19 cellular contexts compared by ENCODE assay signal in the genomic region with DNA sequence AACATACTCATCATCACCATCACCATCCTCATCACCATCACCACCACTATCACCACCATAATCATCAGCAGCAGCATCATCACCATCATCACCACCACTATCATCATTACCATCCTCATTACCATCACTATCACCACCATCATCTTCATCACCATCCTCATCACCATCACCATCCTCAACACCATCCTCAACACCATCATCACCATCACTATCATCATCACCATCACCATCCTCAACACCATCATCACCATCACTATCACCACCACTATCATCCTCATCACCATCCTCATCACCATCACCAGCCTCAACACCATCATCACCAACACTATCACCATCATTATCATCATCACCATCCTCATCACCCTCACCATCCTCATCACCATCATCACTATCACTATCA. TPM values are rescaled to one million over a fixed set of nuclear protein-coding genes. Genes with fewer than 3 reads are reported as not detected.
DNase-seq lines count a peak whose midpoint lies in the region; ATAC-seq, FAIRE-seq and TF ChIP-seq lines count a peak whose summit lies in the region.
"Had no signal": no experiment of that assay in that cellular context is flagged by ENCODE, and none has a peak within 500 bp of the region (broad histone marks: within the 10 kb centered on the region; RNA-seq: fewer than 3 reads in every experiment).

No MANE protein-coding gene starts in this region.

- POLR2A ChIA-PET in K562 (lab: Yijun Ruan, JAX) = no interaction called here

- H3K9me3 ChIP-seq in H9 (ENCODE audit: control insufficient read depth, low read depth, low read length) (no peaks in the 10 kb centered on the region), K562 (replicated peaks; ENCODE audit: control insufficient read depth, insufficient read depth, low read depth, low read length) (no peaks in the 10 kb centered on the region)
- H3K9me3 ChIP-seq: BE2C had no signal

- no peak overlapping the region for H2BK12ac ChIP-seq in H9 (ENCODE audit: insufficient read length, low read depth, low read length)

- H3K4me1 ChIP-seq in H9 (ENCODE audit: insufficient read depth, low read length) (no peaks in the 10 kb centered on the region), K562 (replicated peaks in 1 of 2; ENCODE audit: control insufficient read depth in 2 of 2, insufficient read depth in 2 of 2, low read length in 2 of 2) (peaks cover 7 to 34% of the 10 kb centered on the region in 2 experiments; a peak in 4 of 5 replicates)

- TF ChIP-seq CTCF in H9 (conservative IDR thresholded peaks at IDR 0.05) (no peak), K562 (IDR thresholded peaks at IDR 0.05 in 2 of 3, conservative IDR thresholded peaks at IDR 0.05 in 1 of 3; ENCODE audit: insufficient read depth in 2 of 3, low read depth in 1 of 3, low read length in 3 of 3) (no peak), natural killer cell (IDR thresholded peaks at IDR 0.05) (no peak)

- TF ChIP-seq RAD21 in K562 (CRISPR knock-in tag; conservative IDR thresholded peaks at IDR 0.05 in 1 of 2, IDR thresholded peaks at IDR 0.05 in 1 of 2) = no peak

- H3K27me3 ChIP-seq in H9 (ENCODE audit: insufficient read depth, low read length) = no peaks in the 10 kb centered on the region
- H3K27me3 ChIP-seq in K562 (ENCODE audit: control insufficient read depth in 2 of 2, insufficient read depth in 2 of 2, low read length in 2 of 2) = peaks cover 19 to 40% of the 10 kb centered on the region in 2 experiments; a peak in 4 of 5 replicates
- H3K27me3 ChIP-seq: BE2C had no signal

- no peaks in the 10 kb centered on the region for H3K9me1 ChIP-seq in K562 (ENCODE audit: control insufficient read depth, insufficient read depth, low read length)

- in situ Hi-C loops in K562 (cut with MboI) = no loop called here

- H2BK15ac ChIP-seq in H9 (ENCODE audit: low read depth, low read length) = no peak overlapping the region

- H3K27ac Mint-ChIP-seq in H9 (no peak overlapping the region), natural killer cell (no peak overlapping the region)
- H3K27ac Mint-ChIP-seq in activated T-helper 17 cell treated with anti-CD3 and anti-CD28 coated beads, Interleukin-2, amount 50 U/mL, for 72 hours = no peak overlapping the region
- H3K27ac Mint-ChIP-seq: CD4-positive, CD25-positive, alpha-beta regulatory T cell; CD8-positive, alpha-beta memory T cell; IgD-negative memory B cell had no signal

- no peak overlapping the region for H3K4me3 ChIP-seq in K562

- H3K4me2 ChIP-seq in H9 (ENCODE audit: insufficient read depth, insufficient read length, low read length) (no peak overlapping the region), K562 (ENCODE audit: insufficient read depth, low read length) (no peak overlapping the region)

- H3K36me3 Mint-ChIP-seq in H9 (ENCODE audit: insufficient read depth in 1 of 3, low read depth in 3 of 3) = no peaks in the 10 kb centered on the region; a peak in 1 of 7 replicates
- H3K36me3 Mint-ChIP-seq in activated T-helper 17 cell treated with anti-CD3 and anti-CD28 coated beads, Interleukin-2, amount 50 U/mL, for 72 hours (ENCODE audit: low read depth) = no peaks in the 10 kb centered on the region
- no peaks in the 10 kb centered on the region for H3K36me3 Mint-ChIP-seq in natural killer cell
- H3K36me3 Mint-ChIP-seq: CD4-positive, CD25-positive, alpha-beta regulatory T cell; CD8-positive, alpha-beta memory T cell; IgD-negative memory B cell had no signal

- TF ChIP-seq EP300 in K562 (IDR thresholded peaks at IDR 0.05; ENCODE audit: low read length) = no peak

- ATAC-seq in K562 = no peak
- no peak for ATAC-seq in GM18505 (IDR thresholded peaks at IDR 0.05; ENCODE audit: unreplicated experiment)
- ATAC-seq in activated T-helper 17 cell treated with anti-CD3 and anti-CD28 coated beads, Interleukin-2, amount 50 U/mL, for 72 hours (replicated peaks) = no peak
- ATAC-seq in natural killer cell = no peak
- ATAC-seq: HCT116 had no signal

- H3K23me2 ChIP-seq in H9 (ENCODE audit: insufficient read length, low read depth, low read length, poor library complexity, severe bottlenecking) = no peaks in the 10 kb centered on the region

- H3K18ac ChIP-seq in H9 (ENCODE audit: insufficient read length, low read depth, low read length) = no peak overlapping the region

- no peak overlapping the region for H2BK20ac ChIP-seq in H9 (ENCODE audit: low read depth, low read length, poor library complexity, severe bottlenecking)

- H3K4me3 Mint-ChIP-seq in H9 (no peak overlapping the region), natural killer cell (no peak overlapping the region)
- no peak overlapping the region for H3K4me3 Mint-ChIP-seq in activated T-helper 17 cell treated with anti-CD3 and anti-CD28 coated beads, Interleukin-2, amount 50 U/mL, for 72 hours
- H3K4me3 Mint-ChIP-seq: CD4-positive, CD25-positive, alpha-beta regulatory T cell; CD8-positive, alpha-beta memory T cell; IgD-negative memory B cell had no signal

- no peak overlapping the region for H2AFZ ChIP-seq in H9 (ENCODE audit: low read length)
- no peak overlapping the region for H2AFZ ChIP-seq in K562 (ENCODE audit: low read depth, low read length)

- no peak overlapping the region for H4K5ac ChIP-seq in H9 (ENCODE audit: insufficient read length, low read depth, low read length)

- H3K9me3 Mint-ChIP-seq in H9 (no peaks in the 10 kb centered on the region; a peak in 1 of 5 replicates), natural killer cell (no peaks in the 10 kb centered on the region)
- no peaks in the 10 kb centered on the region for H3K9me3 Mint-ChIP-seq in activated T-helper 17 cell treated with anti-CD3 and anti-CD28 coated beads, Interleukin-2, amount 50 U/mL, for 72 hours
- H3K9me3 Mint-ChIP-seq: CD4-positive, CD25-positive, alpha-beta regulatory T cell; CD8-positive, alpha-beta memory T cell; IgD-negative memory B cell had no signal

- peak overlapping the region; percentile 1 for H4K8ac ChIP-seq in H9 (replicated peaks; ENCODE audit: insufficient read length, low read depth, low read length)

- no peak overlapping the region for H3K56ac ChIP-seq in H9 (ENCODE audit: insufficient read length, low read depth, low read length)

- H3K14ac ChIP-seq in H9 (ENCODE audit: insufficient read depth, low read length) = no peak overlapping the region

- no TSS peak for BruUV-seq in K562 (replicated peaks; lab: Mats Ljungman, UMichigan)

- no peaks in the 10 kb centered on the region; the same call in 1 of the 2 replicates for H3K79me2 ChIP-seq in H9 (ENCODE audit: insufficient read depth, low read length)
- H3K79me2 ChIP-seq in K562 (ENCODE audit: control insufficient read depth, insufficient read depth, low read length) = no peaks in the 10 kb centered on the region

- DNase-seq in H9 (no peak), HTR-8/SVneo (ENCODE audit: insufficient read length, low spot score) (no peak), K562 (ENCODE audit: extremely low read depth in 1 of 4, low spot score in 3 of 4) (no peak), natural killer cell (no peak)
- DNase-seq: ACHN; BE2C; C1 segment of cervical spinal cord; CD4-positive, CD25-positive, alpha-beta regulatory T cell; CD8-positive, alpha-beta memory T cell; COR-L47; Kasumi-1; KG1 had no signal

- no peak overlapping the region for H2BK5ac ChIP-seq in H9 (ENCODE audit: insufficient read length, low read length)

- no peaks in the 10 kb centered on the region for H3K79me1 ChIP-seq in H9 (ENCODE audit: insufficient read depth, low read depth, low read length, poor library complexity, severe bottlenecking)

- intact Hi-C loops in K562 (cut with micrococcal nuclease) (no loop called here), natural killer cell (cut with micrococcal nuclease) (no loop called here)

- CTCF ChIA-PET in K562 (lab: Yijun Ruan, JAX; ENCODE audit: low intra/inter-chr PET ratio) = no interaction called here

- no peak overlapping the region for H2AK5ac ChIP-seq in H9 (ENCODE audit: insufficient read length, low read length)

- peaks cover under 1% of the 10 kb centered on the region for H4K20me1 ChIP-seq in H9 (ENCODE audit: control insufficient read depth, insufficient read depth, insufficient read length)
- H4K20me1 ChIP-seq in K562 (replicated peaks; ENCODE audit: control insufficient read depth, insufficient read depth, low read length) = peaks cover 30% of the 10 kb centered on the region

- no peak overlapping the region for H3T11ph ChIP-seq in H9 (ENCODE audit: low read length)

- no peak overlapping the region for H3K27ac ChIP-seq in H9 (ENCODE audit: insufficient read length, low read depth, low read length)
- no peak overlapping the region for H3K27ac ChIP-seq in K562 (ENCODE audit: extremely low read depth, low read depth, low read length)

- no peak overlapping the region for H3K9ac ChIP-seq in H9 (ENCODE audit: extremely low read depth, insufficient read length, low read length)
- H3K9ac ChIP-seq in K562 (ENCODE audit: insufficient read depth in 1 of 2, low read depth in 2 of 2, low read length in 2 of 2) = no peak overlapping the region

- H2BK120ac ChIP-seq in H9 (ENCODE audit: low read depth, low read length, poor library complexity, severe bottlenecking) = no peak overlapping the region

- H3K4ac ChIP-seq in H9 (ENCODE audit: low read depth, low read length) = no peak overlapping the region

- H3K23ac ChIP-seq in H9 (ENCODE audit: insufficient read length, low read depth, low read length) = no peak overlapping the region

- TF ChIP-seq POLR2A in K562 (conservative IDR thresholded peaks at IDR 0.05) (no peak), GM18505 (IDR thresholded peaks at IDR 0.05; ENCODE audit: borderline replicate concordance, extremely low read depth, insufficient read depth, insufficient read length) (no peak)

- no peaks in the 10 kb centered on the region for H3K27me3 Mint-ChIP-seq in H9 (ENCODE audit: low read depth)
- H3K27me3 Mint-ChIP-seq in activated T-helper 17 cell treated with anti-CD3 and anti-CD28 coated beads, Interleukin-2, amount 50 U/mL, for 72 hours = no peaks in the 10 kb centered on the region
- H3K27me3 Mint-ChIP-seq in natural killer cell (ENCODE audit: low read depth in 2 of 2) = no peaks in the 10 kb centered on the region
- H3K27me3 Mint-ChIP-seq: IgD-negative memory B cell had no signal

- H3K4me1 Mint-ChIP-seq in H9 (peaks cover 4 to 6% of the 10 kb centered on the region in 2 experiments), natural killer cell (peaks cover 3 to 6% of the 10 kb centered on the region in 2 donors)
- peaks cover 6% of the 10 kb centered on the region for H3K4me1 Mint-ChIP-seq in activated T-helper 17 cell treated with anti-CD3 and anti-CD28 coated beads, Interleukin-2, amount 50 U/mL, for 72 hours

- no peaks in the 10 kb centered on the region for H3K36me3 ChIP-seq in K562 (ENCODE audit: control insufficient read depth, insufficient read depth, low read length)
- H3K36me3 ChIP-seq: BE2C had no signal

- H4K91ac ChIP-seq in H9 (ENCODE audit: insufficient read length, low read depth, low read length) = no peak overlapping the region

- FAIRE-seq in HTR-8/SVneo (lab: Jason Lieb, UNC) (peak; percentile 93), K562 (lab: Jason Lieb, UNC) (no peak)
- FAIRE-seq: A204.1, G401.6, GM19239 had no signal

RNA-seq across cellular contexts. Expression of a gene that starts 16.6 kb away (rescaled TPM):
- 18.3 and 19.0 TPM in 2 replicates for total RNA-seq in H9 (2021)
- total RNA-seq in K562 (2011; cell fraction: chromatin; rRNA removed; ENCODE audit: low replicate concordance) = 0.62 and 4.8 TPM in 2 replicates
- total RNA-seq in K562 (2011; cell fraction: nucleolus; rRNA removed) = 7.4 and 9.8 TPM in 2 replicates
- total RNA-seq in K562 (2011; cell fraction: nucleoplasm; rRNA removed) = 3.2 and 3.7 TPM in 2 replicates
- total RNA-seq in K562 (2014; rRNA removed) = 1.5 and 2.3 TPM in 2 replicates
- not detected in 2 replicates for total RNA-seq in K562 (2014; rRNA removed; fragmentation: Illumina TruSeq; extraction: Trizol)
- total RNA-seq in K562 (2015; rRNA removed; fragmentation: Illumina TruSeq; extraction: Trizol) = 0.41 and 0.43 TPM in 2 replicates
- total RNA-seq in K562 (2021) = 2.8 and 3.0 TPM in 2 replicates
- polyA plus RNA-seq in K562 (2011; rRNA removed) = 1.3 and 4.4 TPM in 2 replicates
- polyA plus RNA-seq in K562 (2011; cell fraction: cytosol; rRNA removed) = 5.9 and 9.9 TPM in 2 replicates
- polyA plus RNA-seq in K562 (2011; cell fraction: nucleus; rRNA removed) = 2.9 and 3.5 TPM in 2 replicates
- 2.9 and 4.6 TPM in 2 replicates for polyA plus RNA-seq in K562 (2012)
- polyA plus RNA-seq in K562 (2014; fragmentation: Illumina TruSeq; extraction: Trizol) = 0.46 TPM in 1 of 2 replicates, not detected in the other
- under 1 TPM in 1 of 2 experiments, not detected in 1; 0.04 TPM for polyA plus RNA-seq in K562 (2014; fragmentation: Nextera tagmentation; extraction: Ambion mirVana)
- 1.2 and 2.3 TPM in 2 replicates for polyA plus RNA-seq in K562 (2014; rRNA removed)
- polyA minus RNA-seq in K562 (2011; rRNA and poly(A)+ RNA removed) = 1.0 and 1.5 TPM in 2 replicates
- polyA minus RNA-seq in K562 (2011; cell fraction: cytosol; rRNA and poly(A)+ RNA removed) = 5.1 and 13.6 TPM in 2 replicates
- polyA minus RNA-seq in K562 (2011; cell fraction: nucleus; rRNA and poly(A)+ RNA removed) = 0.40 and 1.3 TPM in 2 replicates
- total RNA-seq in activated T-helper 17 cell treated with anti-CD3 and anti-CD28 coated beads, Interleukin-2, amount 50 U/mL, for 72 hours = 1 to 10 TPM; 1.4 to 2.6 TPM
- total RNA-seq in natural killer cell = 1 to 10 TPM; 1.2 to 2.9 (median 1.6) TPM
- polyA plus RNA-seq: IgD-negative memory B cell had no signal
